8 cellular contexts compared by ENCODE assay signal in genomic region chr6:30213999-30214982, GRCh38. TPM values are rescaled to one million over a fixed set of nuclear protein-coding genes. Genes with fewer than 3 reads are reported as not detected.
DNase-seq lines count a peak whose midpoint lies in the region; ATAC-seq and TF ChIP-seq lines count a peak whose summit lies in the region.

No MANE protein-coding gene starts in this region.

- peak; percentile 72 for TF ChIP-seq POLR2A in prostate gland (IDR thresholded peaks at IDR 0.05)

- intact Hi-C loops in prostate gland (cut with DNase I) = loop anchor here (5.0 to 10.0 kb wide), 2 partner anchors 113 to 181 kb away; partner anchors contain the start of gene TRIM39
- intact Hi-C loops in upper lobe of right lung (cut with DNase I) = no loop called here

- peak overlapping the region; percentile 73 for H3K27ac ChIP-seq in GM23338 (ENCODE audit: low read depth)
- peak overlapping the region; percentile 94 for H3K27ac ChIP-seq in MM.1S (ENCODE audit: low read length)
- H3K27ac ChIP-seq in right atrium auricular region = peak overlapping the region; percentile 96
- H3K27ac ChIP-seq in prostate gland = peak overlapping the region; percentile 97 to 99
- H3K27ac ChIP-seq in upper lobe of right lung = peak overlapping the region; percentile 99

- H3K4me2 ChIP-seq in GM23338 (peak overlapping the region; percentile 79), MM.1S (ENCODE audit: low read depth, low read length) (peak overlapping the region; percentile 93)

- H3K36me3 ChIP-seq in GM23338 (ENCODE audit: insufficient read depth) (no peaks in the 10 kb centered on the region), MM.1S (replicated peaks; ENCODE audit: insufficient read depth, low read length) (no peaks in the 10 kb centered on the region), right atrium auricular region (no peaks in the 10 kb centered on the region), prostate gland (no peaks in the 10 kb centered on the region), upper lobe of right lung (no peaks in the 10 kb centered on the region)

- H3K9me2 ChIP-seq in GM23338 (ENCODE audit: insufficient read depth) (no peaks in the 10 kb centered on the region), MM.1S (replicated peaks; ENCODE audit: insufficient read depth, low read length) (no peaks in the 10 kb centered on the region)

- WGBS in prostate gland = 17% methylated on average over 55 of the region's 55 CpGs

- H3K9ac ChIP-seq in MM.1S (ENCODE audit: low read length) = peak overlapping the region; percentile 93

- H3F3A ChIP-seq in GM23338 (replicated peaks; ENCODE audit: low read depth) (no peaks in the 10 kb centered on the region), MM.1S (ENCODE audit: insufficient read depth, low read length) (peaks cover 6% of the 10 kb centered on the region)

- peaks cover 7% of the 10 kb centered on the region; the same call in 1 of the 2 replicates for H3K27me3 ChIP-seq in GM23338 (ENCODE audit: insufficient read depth)
- H3K27me3 ChIP-seq in MM.1S (replicated peaks; ENCODE audit: insufficient read depth, low read length) = no peaks in the 10 kb centered on the region
- H3K27me3 ChIP-seq in right atrium auricular region = no peaks in the 10 kb centered on the region
- H3K27me3 ChIP-seq in prostate gland (replicated peaks; ENCODE audit: insufficient read depth) = no peaks in the 10 kb centered on the region
- H3K27me3 ChIP-seq in upper lobe of right lung = no peaks in the 10 kb centered on the region

- H2AFZ ChIP-seq in GM23338 = peak overlapping the region; percentile 80
- peak overlapping the region; percentile 100 for H2AFZ ChIP-seq in MM.1S (ENCODE audit: low read length)

- peaks cover 29% of the 10 kb centered on the region for H3K4me1 Mint-ChIP-seq in GM23338
- H3K4me1 Mint-ChIP-seq in T-helper 1 cell treated with Interleukin-12 subunit alpha and Interleukin-12 subunit beta and Interleukin-4 antibody, amounts not matched to agents 30 μg/mL and 1 μg/mL, for 36 hours (ENCODE audit: low read depth) = peaks cover 40% of the 10 kb centered on the region

- ATAC-seq in GM23338 (peak; percentile 76), upper lobe of right lung (peak; percentile 91)

- H3K4me3 ChIP-seq in GM23338 (peak overlapping the region; percentile 62), MM.1S (ENCODE audit: low read length) (peak overlapping the region; percentile 92), right atrium auricular region (peak overlapping the region; percentile 86 to 89), prostate gland (peak overlapping the region; percentile 56 to 87), upper lobe of right lung (peak overlapping the region; percentile 91)

- peak; percentile 89 for DNase-seq in Daoy (ENCODE audit: low read depth)
- DNase-seq in GM23338 (ENCODE audit: low spot score) = peak; percentile 77
- DNase-seq in MM.1S = peak; percentile 75
- DNase-seq in amygdala (lab: John Stamatoyannopoulos, UW) = peak in 53 of 56 donors; percentile 17 to 86 (median 63)
- DNase-seq in right atrium auricular region (ENCODE audit: low spot score) = peak; percentile 87
- DNase-seq in prostate gland (ENCODE audit: low spot score) = peak; percentile 77
- DNase-seq in upper lobe of right lung = peak; percentile 95

- H3K36me3 Mint-ChIP-seq in GM23338 (ENCODE audit: low read depth) = no peaks in the 10 kb centered on the region; the same call in 2 of the 3 replicates
- H3K36me3 Mint-ChIP-seq in T-helper 1 cell treated with Interleukin-12 subunit alpha and Interleukin-12 subunit beta and Interleukin-4 antibody, amounts not matched to agents 30 μg/mL and 1 μg/mL, for 36 hours (ENCODE audit: low read depth) = peaks cover 15% of the 10 kb centered on the region

- TF ChIP-seq CTCF in GM23338 (conservative IDR thresholded peaks at IDR 0.05; ENCODE audit: low read depth in 2 of 2) (no peak), MM.1S (IDR thresholded peaks at IDR 0.05; ENCODE audit: low read length) (no peak), right atrium auricular region (IDR thresholded peaks at IDR 0.05) (no peak), prostate gland (IDR thresholded peaks at IDR 0.05) (peak in 1 of 4 experiments; percentile 16), upper lobe of right lung (IDR thresholded peaks at IDR 0.05) (no peak)

- H3K27me3 Mint-ChIP-seq in GM23338 (ENCODE audit: insufficient read depth, low read depth, poor library complexity) = peaks cover 17% of the 10 kb centered on the region
- H3K27me3 Mint-ChIP-seq in T-helper 1 cell treated with Interleukin-12 subunit alpha and Interleukin-12 subunit beta and Interleukin-4 antibody, amounts not matched to agents 30 μg/mL and 1 μg/mL, for 36 hours (ENCODE audit: low read depth) = no peaks in the 10 kb centered on the region

- H3K4me1 ChIP-seq in GM23338 (ENCODE audit: insufficient read depth) (peaks cover 26% of the 10 kb centered on the region), MM.1S (ENCODE audit: low read length) (peaks cover 19% of the 10 kb centered on the region), right atrium auricular region (peaks cover 0 to 29% of the 10 kb centered on the region in 2 donors), prostate gland (replicated peaks) (peaks cover 17% of the 10 kb centered on the region), upper lobe of right lung (peaks cover 31% of the 10 kb centered on the region)

- H3K9me3 Mint-ChIP-seq in GM23338 = peaks cover 4% of the 10 kb centered on the region; the same call in 2 of the 3 replicates
- H3K9me3 Mint-ChIP-seq in T-helper 1 cell treated with Interleukin-12 subunit alpha and Interleukin-12 subunit beta and Interleukin-4 antibody, amounts not matched to agents 30 μg/mL and 1 μg/mL, for 36 hours = no peaks in the 10 kb centered on the region

- H4K20me1 ChIP-seq in GM23338 (replicated peaks; ENCODE audit: insufficient read depth) (peaks cover 8% of the 10 kb centered on the region; the same call in 1 of the 2 replicates), MM.1S (ENCODE audit: insufficient read depth, low read length) (peaks cover 13% of the 10 kb centered on the region)

- H3K9me3 ChIP-seq in MM.1S (replicated peaks; ENCODE audit: insufficient read depth, low read length) = no peaks in the 10 kb centered on the region
- H3K9me3 ChIP-seq in right atrium auricular region = no peaks in the 10 kb centered on the region
- no peaks in the 10 kb centered on the region for H3K9me3 ChIP-seq in prostate gland
- H3K9me3 ChIP-seq in upper lobe of right lung = no peaks in the 10 kb centered on the region

- H3K27ac Mint-ChIP-seq in GM23338 = peak overlapping the region; percentile 94
- H3K27ac Mint-ChIP-seq in T-helper 1 cell treated with Interleukin-12 subunit alpha and Interleukin-12 subunit beta and Interleukin-4 antibody, amounts not matched to agents 30 μg/mL and 1 μg/mL, for 36 hours = peak overlapping the region; percentile 99

- peak overlapping the region; percentile 95 for H3K4me3 Mint-ChIP-seq in GM23338
- peak overlapping the region; percentile 99 for H3K4me3 Mint-ChIP-seq in T-helper 1 cell treated with Interleukin-12 subunit alpha and Interleukin-12 subunit beta and Interleukin-4 antibody, amounts not matched to agents 30 μg/mL and 1 μg/mL, for 36 hours

- H3K79me2 ChIP-seq in GM23338 (replicated peaks; ENCODE audit: insufficient read depth) = peaks cover 31% of the 10 kb centered on the region
- peaks cover 35% of the 10 kb centered on the region for H3K79me2 ChIP-seq in MM.1S (ENCODE audit: low read length)

TF ChIP-seq in GM23338, 12 proteins besides CTCF, POLR2A, EP300 and RAD21:
- TF ChIP-seq JUNB (IDR thresholded peaks at IDR 0.05; ENCODE audit: unreplicated experiment) (no peak), STAT1 (IDR thresholded peaks at IDR 0.05; ENCODE audit: unreplicated experiment) (no peak), POLR2AphosphoS5 (IDR thresholded peaks at IDR 0.05; ENCODE audit: low read depth) (peak; percentile 72), CREB1 (CRISPR knock-in tag; IDR thresholded peaks at IDR 0.05; ENCODE audit: low read depth) (peak; percentile 70)

RNA-seq across cellular contexts. Expression of gene TRIM26, which starts 1.1 kb away (rescaled TPM):
- total RNA-seq in Daoy (2014; rRNA removed; shearing (Covaris generic)) = 36.6 and 66.5 TPM in 2 replicates
- total RNA-seq in GM23338 (2014; rRNA removed; shearing (Covaris generic)) = 31.0 and 38.0 TPM in 2 replicates
- polyA plus RNA-seq in GM23338 (2016; fragmentation: Nextera tagmentation; extraction: Ambion mirVana) = 9.9 and 11.0 TPM in 2 replicates
- total RNA-seq in right atrium auricular region (10 to 100 TPM; 20.0 to 27.8 TPM), prostate gland (100 to 1,000 TPM in 1 of 2 donors, 10 to 100 TPM in 1; 74.8 to 100 TPM), upper lobe of right lung (48.1 TPM)

RNA-seq across cellular contexts. Expression of gene TRIM15, which starts 50.9 kb away (rescaled TPM):
- 0.86 TPM in 1 of 2 replicates, not detected in the other for total RNA-seq in Daoy (2014; rRNA removed; shearing (Covaris generic))
- 0.23 and 1.0 TPM in 2 replicates for total RNA-seq in GM23338 (2014; rRNA removed; shearing (Covaris generic))
- polyA plus RNA-seq in GM23338 (2016; fragmentation: Nextera tagmentation; extraction: Ambion mirVana) = 0.21 and 0.26 TPM in 2 replicates
- total RNA-seq in right atrium auricular region = not detected
- total RNA-seq in prostate gland = not detected
- total RNA-seq in upper lobe of right lung = not detected

RNA-seq across cellular contexts. Expression of gene TRIM10, which starts 53.3 kb away (rescaled TPM):
- not detected in 2 replicates for total RNA-seq in Daoy (2014; rRNA removed; shearing (Covaris generic))
- 0.31 TPM in 1 of 2 replicates, not detected in the other for total RNA-seq in GM23338 (2014; rRNA removed; shearing (Covaris generic))
- not detected in 2 replicates for polyA plus RNA-seq in GM23338 (2016; fragmentation: Nextera tagmentation; extraction: Ambion mirVana)
- total RNA-seq in right atrium auricular region (not detected), prostate gland (not detected), upper lobe of right lung (not detected)

Comparison
In these comparisons a context has a peak if more than half of its experiments do, and no peak if none do; other contexts are left out.
1. Peak in every context shown above with its lines: DNase-seq, ATAC-seq, H3K4me3 ChIP-seq and H3K27ac ChIP-seq.